Comparison of ENCODE assay signal across 8 cellular contexts in genomic region chr9:100602302-100602930, GRCh38. TPM values are rescaled to one million over a fixed set of nuclear protein-coding genes. Genes with fewer than 3 reads are reported as not detected.
DNase-seq lines count a peak whose midpoint lies in the region; ATAC-seq and TF ChIP-seq lines count a peak whose summit lies in the region.

No MANE protein-coding gene starts in this region.

- no peaks in the 10 kb centered on the region for H3K27me3 Mint-ChIP-seq in CD4-positive, alpha-beta T cell

- intact Hi-C loops in mucosa of descending colon (cut with DNase I, micrococcal nuclease): no loop called here
- intact Hi-C loops in CD4-positive, alpha-beta T cell (cut with DNase I, micrococcal nuclease): loop anchor here in 1 of 2 experiments (2.0 kb wide), 1 partner anchor 708 kb away; no protein-coding TSS in a partner anchor

- POLR2A ChIA-PET in CD4-positive, alpha-beta T cell (lab: Charles Lee): no interaction called here

- peaks cover 22% of the 10 kb centered on the region for H3K4me1 Mint-ChIP-seq in CD4-positive, alpha-beta T cell (ENCODE audit: low read depth)

- no peak overlapping the region for H3K27ac Mint-ChIP-seq in CD4-positive, alpha-beta T cell

- peak; percentile 14 for DNase-seq in CD1c-positive myeloid dendritic cell (ENCODE audit: extremely low spot score)
- peak; percentile 44 for DNase-seq in HuH-7 (ENCODE audit: low spot score)
- peak; percentile 69 for DNase-seq in NCI-H774 (lab: John Stamatoyannopoulos, UW)
- no peak for DNase-seq in coronary artery (ENCODE audit: low spot score)
- DNase-seq in mucosa of descending colon: peak in 1 of 3 donors; percentile 55
- DNase-seq in CD4-positive, alpha-beta T cell: no peak

- H3K4me3 ChIP-seq in coronary artery: no peak overlapping the region
- H3K4me3 ChIP-seq in mucosa of descending colon: no peak overlapping the region

- no peak overlapping the region for H3K4me3 Mint-ChIP-seq in CD4-positive, alpha-beta T cell

- CTCF ChIA-PET in CD4-positive, alpha-beta T cell (lab: Charles Lee): no interaction called here

- no peak overlapping the region for H3K27ac ChIP-seq in coronary artery
- H3K27ac ChIP-seq in CD4-positive, alpha-beta T cell (ENCODE audit: low read depth, low read length): no peak overlapping the region

- peak; percentile 31 for ATAC-seq in mucosa of descending colon
- no peak for ATAC-seq in CD4-positive, alpha-beta T cell (ENCODE audit: poor library complexity)
- no peak for ATAC-seq in HG03025 (IDR thresholded peaks at IDR 0.05; ENCODE audit: low FRiP score, unreplicated experiment)
- ATAC-seq in HG03460 (IDR thresholded peaks at IDR 0.05; ENCODE audit: unreplicated experiment): no peak

- H3K36me3 Mint-ChIP-seq in CD4-positive, alpha-beta T cell (ENCODE audit: low read depth): no peaks in the 10 kb centered on the region

- TF ChIP-seq CTCF in coronary artery (IDR thresholded peaks at IDR 0.05) (peak; percentile 20), mucosa of descending colon (IDR thresholded peaks at IDR 0.05) (no peak)
- no peak for TF ChIP-seq CTCF in CD4-positive, alpha-beta T cell (IDR thresholded peaks at IDR 0.05)

- no peaks in the 10 kb centered on the region for H3K9me3 Mint-ChIP-seq in CD4-positive, alpha-beta T cell

- H3K27me3 ChIP-seq in CD4-positive, alpha-beta T cell (ENCODE audit: control insufficient read depth, insufficient read depth, low read length): no peaks in the 10 kb centered on the region

- H3K9me3 ChIP-seq in mucosa of descending colon: no peaks in the 10 kb centered on the region
- H3K9me3 ChIP-seq in CD4-positive, alpha-beta T cell (ENCODE audit: control insufficient read depth, low read length): no peaks in the 10 kb centered on the region

- H3K36me3 ChIP-seq in mucosa of descending colon (ENCODE audit: low read depth): no peaks in the 10 kb centered on the region

- peaks cover 4% of the 10 kb centered on the region for H3K4me1 ChIP-seq in mucosa of descending colon (ENCODE audit: low read depth)

RNA-seq across cellular contexts. Expression of gene CAVIN4, which starts 24.5 kb away (rescaled TPM):
- under 1 TPM in 2 of 3 donors, not detected in 1; 0.14 to 0.82 TPM for total RNA-seq in mucosa of descending colon
- total RNA-seq in CD4-positive, alpha-beta T cell: under 1 TPM in 1 of 2 experiments, not detected in 1; 0.08 TPM

Comparison
In these comparisons a context has a peak if more than half of its experiments do, and no peak if none do; other contexts are left out.
1. DNase-seq: peak in CD1c-positive myeloid dendritic cell (single experiment), HuH-7 (single experiment) and NCI-H774 (single experiment); none in coronary artery (single experiment) and CD4-positive, alpha-beta T cell (0 of 10).